10 cellular contexts compared by ENCODE assay signal in the genomic region with DNA sequence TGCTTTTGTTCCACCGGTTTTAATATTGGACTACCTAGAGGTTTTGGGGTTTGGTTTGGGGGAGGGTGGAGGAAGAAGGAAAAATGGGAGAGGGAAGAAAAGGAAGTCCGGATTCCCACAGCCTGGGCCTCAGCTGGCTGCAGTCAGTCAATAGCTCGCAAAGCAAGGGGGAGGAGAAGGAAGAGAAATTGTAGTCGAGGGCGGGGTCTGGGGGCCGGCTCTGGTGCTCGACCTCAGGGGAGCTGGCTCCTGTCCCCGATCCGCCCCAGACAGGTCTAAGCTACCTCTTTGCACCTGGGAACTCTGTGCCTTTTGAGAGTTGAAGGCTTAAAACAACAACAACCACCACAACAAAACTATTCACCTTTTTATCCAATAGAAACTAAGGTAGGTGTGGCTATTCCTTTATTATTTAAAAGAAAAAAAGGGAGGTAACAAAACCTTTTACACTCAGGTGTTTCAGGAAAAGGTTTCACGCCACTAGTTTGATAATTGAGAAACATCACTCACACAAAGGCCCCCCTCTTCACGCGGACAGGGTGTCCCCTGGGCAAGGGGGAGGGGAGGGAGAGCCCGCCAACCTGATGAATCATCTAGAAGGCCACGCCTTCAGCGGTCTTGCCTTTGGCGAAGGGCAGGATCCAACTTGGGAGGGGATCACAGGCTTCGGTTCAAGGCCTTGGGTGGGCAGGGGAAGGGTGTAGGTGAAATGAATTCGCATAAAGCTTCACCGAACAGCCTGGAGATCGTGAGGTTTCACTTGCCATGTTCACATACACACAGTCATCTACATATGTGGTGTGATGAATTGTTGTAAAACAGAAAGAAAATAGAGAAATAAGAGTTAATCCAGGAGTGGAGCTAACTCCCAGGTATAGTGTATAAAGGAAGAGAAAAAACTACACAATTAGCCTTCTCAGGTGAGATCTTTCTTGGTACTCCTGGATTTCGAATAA. TPM values are rescaled to one million over a fixed set of nuclear protein-coding genes. Genes with fewer than 3 reads are reported as not detected.
DNase-seq lines count a peak whose midpoint lies in the region; ATAC-seq and TF ChIP-seq lines count a peak whose summit lies in the region.
"Had no signal": no experiment of that assay in that cellular context is flagged by ENCODE, and none has a peak within 500 bp of the region (broad histone marks: within the 10 kb centered on the region; RNA-seq: fewer than 3 reads in every experiment).

No MANE protein-coding gene starts in this region.

- H3K27me3 ChIP-seq in H9 (ENCODE audit: insufficient read depth, low read length) (no peaks in the 10 kb centered on the region), left ventricle myocardium inferior (ENCODE audit: low read depth) (no peaks in the 10 kb centered on the region), rectal smooth muscle tissue (ENCODE audit: control insufficient read depth, insufficient read depth, low read length) (no peaks in the 10 kb centered on the region)

- intact Hi-C loops in left ventricle myocardium inferior (cut with micrococcal nuclease): no loop called here
- intact Hi-C loops in natural killer cell (cut with micrococcal nuclease): no loop called here

- H3K4ac ChIP-seq in H9 (ENCODE audit: low read depth, low read length): no peak overlapping the region

- H3K23ac ChIP-seq in H9 (ENCODE audit: insufficient read length, low read depth, low read length): no peak overlapping the region

- H3K4me3 ChIP-seq in SK-N-MC (peak overlapping the region; percentile 18), left ventricle myocardium inferior (peak overlapping the region; percentile 31), rectal smooth muscle tissue (ENCODE audit: low read length) (peak overlapping the region; percentile 34)

- H2BK120ac ChIP-seq in H9 (ENCODE audit: low read depth, low read length, poor library complexity, severe bottlenecking): no peak overlapping the region

- H3K4me1 Mint-ChIP-seq in H9: peaks cover 51 to 64% of the 10 kb centered on the region in 2 experiments
- H3K4me1 Mint-ChIP-seq in natural killer cell: peaks cover 0 to 13% of the 10 kb centered on the region in 2 donors

- H2BK12ac ChIP-seq in H9 (ENCODE audit: insufficient read length, low read depth, low read length): no peak overlapping the region

- H4K91ac ChIP-seq in H9 (ENCODE audit: insufficient read length, low read depth, low read length): no peak overlapping the region

- no peaks in the 10 kb centered on the region for H3K36me3 ChIP-seq in SK-N-MC (ENCODE audit: insufficient read depth, low read length)
- H3K36me3 ChIP-seq in left ventricle myocardium inferior: no peaks in the 10 kb centered on the region
- no peaks in the 10 kb centered on the region for H3K36me3 ChIP-seq in rectal smooth muscle tissue (ENCODE audit: control insufficient read depth, insufficient read depth, low read length)

- H4K8ac ChIP-seq in H9 (replicated peaks; ENCODE audit: insufficient read length, low read depth, low read length): no peak overlapping the region

- H3T11ph ChIP-seq in H9 (ENCODE audit: low read length): no peak overlapping the region

- no peaks in the 10 kb centered on the region for H3K9me3 Mint-ChIP-seq in H9
- H3K9me3 Mint-ChIP-seq in natural killer cell: no peaks in the 10 kb centered on the region

- peak overlapping the region; percentile 39 for H3K4me2 ChIP-seq in H9 (ENCODE audit: insufficient read depth, insufficient read length, low read length)

- H3K9ac ChIP-seq in H9 (ENCODE audit: extremely low read depth, insufficient read length, low read length) (peak overlapping the region; percentile 33), SK-N-MC (ENCODE audit: insufficient read length) (no peak overlapping the region), rectal smooth muscle tissue (ENCODE audit: low read length) (no peak overlapping the region)

- H3K4me3 Mint-ChIP-seq in H9: peak overlapping the region; percentile 65 to 74
- no peak overlapping the region for H3K4me3 Mint-ChIP-seq in natural killer cell

- H2BK15ac ChIP-seq in H9 (ENCODE audit: low read depth, low read length): no peak overlapping the region

- H3K4me1 ChIP-seq in H9 (ENCODE audit: insufficient read depth, low read length): peaks cover 5% of the 10 kb centered on the region; the same call in 1 of the 2 replicates
- peaks cover 23% of the 10 kb centered on the region for H3K4me1 ChIP-seq in left ventricle myocardium inferior
- no peaks in the 10 kb centered on the region for H3K4me1 ChIP-seq in rectal smooth muscle tissue (ENCODE audit: control insufficient read depth, insufficient read depth, low read length)

- peak overlapping the region; percentile 17 for H3K14ac ChIP-seq in H9 (ENCODE audit: insufficient read depth, low read length)

- H2AFZ ChIP-seq in H9 (ENCODE audit: low read length): no peak overlapping the region

- no peaks in the 10 kb centered on the region; the same call in none of the 2 replicates for H3K27me3 Mint-ChIP-seq in H9 (ENCODE audit: low read depth)
- peaks cover 29 to 46% of the 10 kb centered on the region in 2 donors for H3K27me3 Mint-ChIP-seq in natural killer cell (ENCODE audit: low read depth in 2 of 2)

- H3K36me3 Mint-ChIP-seq in H9 (ENCODE audit: insufficient read depth in 1 of 3, low read depth in 3 of 3) (no peaks in the 10 kb centered on the region; a peak in 1 of 7 replicates), natural killer cell (no peaks in the 10 kb centered on the region)

- peak; percentile 87 for DNase-seq in H9
- DNase-seq in SK-N-MC (ENCODE audit: low read depth, low spot score): no peak
- DNase-seq in left ventricle myocardium inferior: peak; percentile 22
- DNase-seq in EL: no peak
- DNase-seq in natural killer cell: no peak
- DNase-seq in superior temporal gyrus (ENCODE audit: extremely low spot score): no peak

- H2AK5ac ChIP-seq in H9 (ENCODE audit: insufficient read length, low read length): no peak overlapping the region

- no peaks in the 10 kb centered on the region for H3K9me3 ChIP-seq in H9 (ENCODE audit: control insufficient read depth, low read depth, low read length)
- no peaks in the 10 kb centered on the region for H3K9me3 ChIP-seq in SK-N-MC (ENCODE audit: low read depth, low read length)
- H3K9me3 ChIP-seq in left ventricle myocardium inferior (replicated peaks): no peaks in the 10 kb centered on the region

- H3K18ac ChIP-seq in H9 (ENCODE audit: insufficient read length, low read depth, low read length): peak overlapping the region; percentile 5

- TF ChIP-seq CTCF in H9 (conservative IDR thresholded peaks at IDR 0.05): no peak
- no peak for TF ChIP-seq CTCF in left ventricle myocardium inferior (IDR thresholded peaks at IDR 0.05; ENCODE audit: borderline replicate concordance)
- no peak for TF ChIP-seq CTCF in natural killer cell (IDR thresholded peaks at IDR 0.05)

- H3K27ac Mint-ChIP-seq in H9: peak overlapping the region; percentile 93 to 99 (median 98)
- H3K27ac Mint-ChIP-seq in natural killer cell: no peak overlapping the region
- H3K27ac Mint-ChIP-seq: IgD-negative memory B cell had no signal

- ATAC-seq in HG03025 (IDR thresholded peaks at IDR 0.05; ENCODE audit: low FRiP score, unreplicated experiment) (no peak), natural killer cell (no peak)

- H3K79me2 ChIP-seq in H9 (ENCODE audit: insufficient read depth, low read length): no peaks in the 10 kb centered on the region

- H3K79me1 ChIP-seq in H9 (ENCODE audit: insufficient read depth, low read depth, low read length, poor library complexity, severe bottlenecking): no peaks in the 10 kb centered on the region

- no peaks in the 10 kb centered on the region for H4K20me1 ChIP-seq in H9 (ENCODE audit: control insufficient read depth, insufficient read depth, insufficient read length)

- peak overlapping the region; percentile 73 for H3K27ac ChIP-seq in H9 (ENCODE audit: insufficient read length, low read depth, low read length)
- H3K27ac ChIP-seq in SK-N-MC: no peak overlapping the region
- H3K27ac ChIP-seq in left ventricle myocardium inferior (replicated peaks): peak overlapping the region; percentile 30
- no peak overlapping the region for H3K27ac ChIP-seq in rectal smooth muscle tissue (ENCODE audit: low read depth, low read length)

- H2BK5ac ChIP-seq in H9 (ENCODE audit: insufficient read length, low read length): no peak overlapping the region

- no peak overlapping the region for H2BK20ac ChIP-seq in H9 (ENCODE audit: low read depth, low read length, poor library complexity, severe bottlenecking)

- H3K56ac ChIP-seq in H9 (ENCODE audit: insufficient read length, low read depth, low read length): no peak overlapping the region

- no CpG with 5 or more reads among the region's 21 CpGs for WGBS in H9 (ENCODE audit: extremely low coverage, insufficient read length, low lambda C conversion rate)

- H4K5ac ChIP-seq in H9 (ENCODE audit: insufficient read length, low read depth, low read length): no peak overlapping the region

- H3K23me2 ChIP-seq in H9 (ENCODE audit: insufficient read length, low read depth, low read length, poor library complexity, severe bottlenecking): peaks cover 10% of the 10 kb centered on the region

RNA-seq across cellular contexts. Expression of a gene that starts 1.7 kb away (rescaled TPM):
- 1.7 and 2.1 TPM in 2 replicates for total RNA-seq in H9 (2021)
- total RNA-seq in left ventricle myocardium inferior: 9.5 TPM
- total RNA-seq in natural killer cell: not detected
- total RNA-seq: activated CD8-positive, alpha-beta memory T cell treated with anti-CD3 and anti-CD28 coated beads for 36 hours had no signal

Comparison
In these comparisons a context has a peak if more than half of its experiments do, and no peak if none do; other contexts are left out.
1. DNase-seq: peak in H9 (single experiment) and left ventricle myocardium inferior (single experiment); none in SK-N-MC (single experiment), EL (single experiment), natural killer cell (single experiment) and superior temporal gyrus (single experiment).
2. H3K27ac ChIP-seq: peak in H9 (single experiment) and left ventricle myocardium inferior (single experiment); none in SK-N-MC (single experiment) and rectal smooth muscle tissue (single experiment).
3. H3K27ac Mint-ChIP-seq: peak in H9 (3 of 3); none in natural killer cell (0 of 2).
4. Peak in every context shown above with its lines, with median percentiles within 50 percentile points of each other: H3K4me3 ChIP-seq.